24 cellular contexts compared by ENCODE assay signal in the genomic region with DNA sequence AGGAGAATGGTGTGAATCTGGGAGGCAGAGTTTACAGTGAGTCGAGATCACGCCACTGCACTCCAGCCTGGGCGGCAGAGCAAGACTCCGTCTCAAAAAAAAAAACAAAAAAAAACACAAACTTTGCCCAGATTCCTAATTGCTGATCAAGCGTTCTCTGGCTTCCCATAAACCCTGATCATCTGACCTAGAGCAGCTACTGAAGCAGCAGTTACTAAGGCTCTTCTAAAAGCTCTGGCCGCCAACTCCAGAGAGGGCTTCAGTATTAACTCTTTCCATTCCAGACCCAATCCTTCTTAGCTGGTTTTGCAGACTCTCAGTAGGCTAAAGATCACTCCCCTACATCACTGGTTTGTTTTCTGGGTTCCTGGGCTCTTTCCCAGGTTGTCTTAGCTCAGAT.
"Had no signal": no experiment of that assay in that cellular context is flagged by ENCODE, and none has a peak within 500 bp of the region (broad histone marks: within the 10 kb centered on the region; RNA-seq: fewer than 3 reads in every experiment).

No MANE protein-coding gene starts in this region.

- H3K9ac ChIP-seq: parathyroid adenoma had no signal

- ATAC-seq: gastrocnemius medialis; left ventricle myocardium superior; lower lobe of right lung; naive thymus-derived CD8-positive, alpha-beta T cell; right cardiac atrium; stimulated activated memory B cell treated with anti-CD40 and anti-IgM and Interleukin-4, amounts not matched to agents 10 μg/mL and 1 μg/mL and 100 μg/mL, for 72 hours; stimulated activated naive CD8-positive, alpha-beta T cell treated with anti-CD3 and anti-CD28 coated beads, Interleukin-15, Interleukin-2, amounts not matched to agents 100 U/mL and 50 U/mL, for 24 hours; upper lobe of right lung had no signal

- H3K27me3 ChIP-seq: esophagus squamous epithelium, gastrocnemius medialis, spleen, transverse colon, upper lobe of right lung, uterus had no signal

- H2AFZ ChIP-seq: parathyroid adenoma had no signal

- H3K27ac ChIP-seq: coronary artery, esophagus squamous epithelium, gastrocnemius medialis, lower lobe of right lung, parathyroid adenoma, prostate gland, skin epidermis, spleen, thoracic aorta, transverse colon, upper lobe of right lung, uterus had no signal

- H3K4me3 ChIP-seq: coronary artery, esophagus squamous epithelium, gastrocnemius medialis, lower lobe of right lung, prostate gland, skin epidermis, spleen, thoracic aorta, transverse colon, upper lobe of right lung, uterus had no signal

- FAIRE-seq: endothelial cell of umbilical vein, keratinocyte had no signal

- H3K79me2 ChIP-seq: parathyroid adenoma had no signal

- H3K9me3 ChIP-seq: esophagus squamous epithelium, gastrocnemius medialis, lower lobe of right lung, prostate gland, thoracic aorta, transverse colon, upper lobe of right lung, uterus had no signal

- H3K36me3 ChIP-seq: esophagus squamous epithelium, gastrocnemius medialis, lower lobe of right lung, prostate gland, spleen, thoracic aorta, transverse colon, upper lobe of right lung, uterus had no signal

- DNase-seq: dermis blood vessel endothelial cell; effector memory CD4-positive, alpha-beta T cell; esophagus squamous epithelium; gastrocnemius medialis; head of caudate nucleus; left ventricle myocardium superior; lower lobe of right lung; naive thymus-derived CD8-positive, alpha-beta T cell; nephron progenitor cell; right cardiac atrium; spleen; stimulated activated CD4-positive, alpha-beta T cell treated with anti-CD3 and anti-CD28 coated beads, Interleukin-4, amount 100 ng/mL, for 4 hours; stimulated activated naive CD8-positive, alpha-beta T cell treated with anti-CD3 and anti-CD28 coated beads, Interleukin-15, Interleukin-2, amounts not matched to agents 100 U/mL and 50 U/mL, for 24 hours; transverse colon; upper lobe of right lung; uterus had no signal

- H3K4me1 ChIP-seq: esophagus squamous epithelium, gastrocnemius medialis, lower lobe of right lung, parathyroid adenoma, prostate gland, spleen, transverse colon, upper lobe of right lung, uterus had no signal
